8 cellular contexts compared by ENCODE assay signal in genomic region chr1:111140680-111140967, GRCh38. TPM values are rescaled to one million over a fixed set of nuclear protein-coding genes. Genes with fewer than 3 reads are reported as not detected.
DNase-seq lines count a peak whose midpoint lies in the region; ATAC-seq and TF ChIP-seq lines count a peak whose summit lies in the region.

No MANE protein-coding gene starts in this region.

- TF ChIP-seq EP300 in ovary (IDR thresholded peaks at IDR 0.05) = no peak

- no peak for TF ChIP-seq POLR2A in ovary (IDR thresholded peaks at IDR 0.05)

- no peaks in the 10 kb centered on the region; the same call in 1 of the 2 replicates for H3K36me3 ChIP-seq in H7 (replicated peaks; ENCODE audit: control insufficient read depth, insufficient read depth, low read length)
- H3K36me3 ChIP-seq in ovary = no peaks in the 10 kb centered on the region

- H3K9me3 ChIP-seq in ovary = no peaks in the 10 kb centered on the region

- DNase-seq in ACHN = peak; percentile 69
- no peak for DNase-seq in H7
- peak; percentile 47 for DNase-seq in T1000 (lab: John Stamatoyannopoulos, UW)
- DNase-seq in fibroblast of peridontal ligament (ENCODE audit: extremely low read depth) = peak; percentile 40
- no peak for DNase-seq in ovary
- no peak for DNase-seq in NCI-H1105 (lab: John Stamatoyannopoulos, UW)
- DNase-seq in activated effector memory CD4-positive, alpha-beta T cell treated with Interleukin-2 at 50 U/mL for 16 hours = no peak

- no peaks in the 10 kb centered on the region for H3K27me3 ChIP-seq in H7 (ENCODE audit: control insufficient read depth, insufficient read depth, low read length)
- H3K27me3 ChIP-seq in ovary = peaks cover 2% of the 10 kb centered on the region

- TF ChIP-seq CTCF in ovary (IDR thresholded peaks at IDR 0.05) = no peak

- 1 to 2% (median 1%) methylated on average over 9 of the region's 9 CpGs for WGBS in ovary, 3 donors

- in situ Hi-C loops in ACHN (cut with HindIII; ENCODE audit: low pct_ligation_motif_present, low pct_unique_long_range_greater_than_20kb, low sequenced_read_pairs) = no loop called here

- peaks cover 5% of the 10 kb centered on the region for H3K4me1 ChIP-seq in ovary (ENCODE audit: insufficient read depth)

- no peak for ATAC-seq in HG03442 (IDR thresholded peaks at IDR 0.05; ENCODE audit: unreplicated experiment)

- intact Hi-C loops in ovary (cut with DNase I) = no loop called here

- H3K4me3 ChIP-seq in H7 (ENCODE audit: insufficient read depth, low read depth, low read length) (peak overlapping the region; percentile 95), ovary (peak overlapping the region; percentile 69)

- H3K27ac ChIP-seq in ovary = peak overlapping the region; percentile 80 to 92

RNA-seq across cellular contexts. Expression of gene CEPT1, which starts 0.6 kb away (rescaled TPM):
- 20.1 and 20.5 TPM in 2 replicates for total RNA-seq in H7 (2014; rRNA removed; shearing (Covaris generic))
- total RNA-seq in ovary = 10 to 100 TPM; 27.8 to 37.1 (median 32.4) TPM
- 10 to 100 TPM; 16.4 to 40.3 TPM for polyA plus RNA-seq in ovary

RNA-seq across cellular contexts. Expression of gene DRAM2, which starts 0.7 kb away (rescaled TPM):
- total RNA-seq in H7 (2014; rRNA removed; shearing (Covaris generic)) = 119 and 149 TPM in 2 replicates
- total RNA-seq in ovary = 10 to 100 TPM; 27.2 to 51.8 (median 34.7) TPM
- polyA plus RNA-seq in ovary = 10 to 100 TPM; 34.0 to 87.3 TPM

RNA-seq across cellular contexts. Expression of gene DENND2D, which starts 59.8 kb away (rescaled TPM):
- total RNA-seq in H7 (2014; rRNA removed; shearing (Covaris generic)) = not detected in 2 replicates
- 10 to 100 TPM in 3 of 7 donors, 1 to 10 TPM in 4; 6.2 to 19.0 (median 9.5) TPM for total RNA-seq in ovary
- 10 to 100 TPM in 1 of 2 donors, 1 to 10 TPM in 1; 2.5 to 18.3 TPM for polyA plus RNA-seq in ovary

Comparison
In these comparisons a context has a peak if more than half of its experiments do, and no peak if none do; other contexts are left out.
1. DNase-seq: peak in ACHN (single experiment), T1000 (single experiment) and fibroblast of peridontal ligament (single experiment); none in H7 (single experiment), ovary (0 of 5), NCI-H1105 (single experiment) and activated effector memory CD4-positive, alpha-beta T cell treated with Interleukin-2 at 50 U/mL for 16 hours (single experiment).